Comparison of ENCODE assay signal across 12 cellular contexts in genomic region chr7:101986335-101986734, GRCh38.
DNase-seq lines count a peak whose midpoint lies in the region; ATAC-seq and TF ChIP-seq lines count a peak whose summit lies in the region.
"Had no signal": no experiment of that assay in that cellular context is flagged by ENCODE, and none has a peak within 500 bp of the region (broad histone marks: within the 10 kb centered on the region; RNA-seq: fewer than 3 reads in every experiment).

No MANE protein-coding gene starts in this region.

- H3K27ac Mint-ChIP-seq in nephron progenitor cell, result peak overlapping the region; percentile 92
- no peak overlapping the region for H3K27ac Mint-ChIP-seq in activated T-helper 2 cell treated with anti-CD3 and anti-CD28 coated beads, Interferon-gamma antibody, Interleukin-2, Interleukin-4, amounts not matched to agents 10 μg/mL and 5 μg/mL and 100 μg/mL, durations not matched to agents 14 hours and 24 hours and 36 hours

- peaks cover 0 to 22% (median 9%) of the 10 kb centered on the region in 11 experiments; a peak in 8 of 22 replicates for H3K36me3 ChIP-seq in BLaER1 treated with 17β-estradiol and CSF1 and Interleukin-3, amounts not matched to agents 10 nM and 100 nM
- H3K36me3 ChIP-seq in OCI-LY7 (ENCODE audit: insufficient read depth, low read length) (peaks cover 44% of the 10 kb centered on the region), fibroblast of lung (ENCODE audit: control insufficient read depth, insufficient read depth, low read length) (no peaks in the 10 kb centered on the region), upper lobe of left lung (peaks cover 0 to 5% (median 0%) of the 10 kb centered on the region in 4 donors)
- H3K36me3 ChIP-seq: MG63 had no signal

- H3K27me3 ChIP-seq in BLaER1 treated with 17β-estradiol and CSF1 and Interleukin-3, amounts not matched to agents 10 nM and 100 nM, result no peaks in the 10 kb centered on the region
- H3K27me3 ChIP-seq in fibroblast of lung (ENCODE audit: control insufficient read depth, insufficient read depth, low read length) (no peaks in the 10 kb centered on the region), upper lobe of left lung (no peaks in the 10 kb centered on the region)
- H3K27me3 ChIP-seq: MG63 had no signal

- no peak for TF ChIP-seq EP300 in upper lobe of left lung (IDR thresholded peaks at IDR 0.05)

- DNase-seq in OCI-LY7 (ENCODE audit: low spot score), result no peak
- peak; percentile 10 to 38 for DNase-seq in fibroblast of lung (ENCODE audit: low read depth in 2 of 2)
- no peak for DNase-seq in nephron progenitor cell
- DNase-seq in activated CD8-positive, alpha-beta memory T cell treated with anti-CD3 and anti-CD28 coated beads, Interleukin-2, amount 50 U/mL, for 4 hours, result no peak
- no peak for DNase-seq in upper lobe of left lung
- no peak for DNase-seq in activated T-helper 2 cell treated with anti-CD3 and anti-CD28 coated beads, Interferon-gamma antibody, Interleukin-2, Interleukin-4, amounts not matched to agents 10 μg/mL and 5 μg/mL and 100 μg/mL, durations not matched to agents 14 hours and 24 hours and 36 hours (ENCODE audit: low spot score)
- DNase-seq in NCI-H187 treated with DMSO at 0.1 percent for 48 hours (lab: John Stamatoyannopoulos, UW), result no peak
- DNase-seq: activated T-cell treated with anti-CD3 and anti-CD28 coated beads, Interleukin-2, amount 50 U/mL, for 1 hour; MG63; NCI-H446; stimulated activated CD4-positive, alpha-beta T cell treated with anti-CD3 and anti-CD28 coated beads, Interleukin-4, amount 100 ng/mL, for 4 hours had no signal

- H3K9me3 Mint-ChIP-seq in nephron progenitor cell, result peaks cover 4% of the 10 kb centered on the region
- no peaks in the 10 kb centered on the region for H3K9me3 Mint-ChIP-seq in activated T-helper 2 cell treated with anti-CD3 and anti-CD28 coated beads, Interferon-gamma antibody, Interleukin-2, Interleukin-4, amounts not matched to agents 10 μg/mL and 5 μg/mL and 100 μg/mL, durations not matched to agents 14 hours and 24 hours and 36 hours

- peak overlapping the region; percentile 24 for H3K4me3 Mint-ChIP-seq in nephron progenitor cell
- no peak overlapping the region for H3K4me3 Mint-ChIP-seq in activated T-helper 2 cell treated with anti-CD3 and anti-CD28 coated beads, Interferon-gamma antibody, Interleukin-2, Interleukin-4, amounts not matched to agents 10 μg/mL and 5 μg/mL and 100 μg/mL, durations not matched to agents 14 hours and 24 hours and 36 hours (ENCODE audit: low read depth)

- WGBS in upper lobe of left lung, 2 donors, result 80 to 84% methylated on average over 7 to 8 of the region's 8 CpGs

- peaks cover 0 to 4% (median 0%) of the 10 kb centered on the region in 11 experiments; a peak in 1 of 22 replicates for H3K9me3 ChIP-seq in BLaER1 treated with 17β-estradiol and CSF1 and Interleukin-3, amounts not matched to agents 10 nM and 100 nM (replicated peaks in 1 of 11)
- H3K9me3 ChIP-seq in OCI-LY7 (ENCODE audit: low read length), result peaks cover 10% of the 10 kb centered on the region; the same call in 1 of the 2 replicates
- H3K9me3 ChIP-seq in fibroblast of lung (ENCODE audit: control insufficient read depth, insufficient read depth, low read depth, low read length), result no peaks in the 10 kb centered on the region
- no peaks in the 10 kb centered on the region for H3K9me3 ChIP-seq in upper lobe of left lung
- H3K9me3 ChIP-seq: MG63 had no signal

- peaks cover 20 to 94% (median 80%) of the 10 kb centered on the region in 11 experiments; a peak in 21 of 22 replicates for H4K20me1 ChIP-seq in BLaER1 treated with 17β-estradiol and CSF1 and Interleukin-3, amounts not matched to agents 10 nM and 100 nM
- H4K20me1 ChIP-seq in OCI-LY7 (ENCODE audit: insufficient read depth, low read length) (no peaks in the 10 kb centered on the region), fibroblast of lung (ENCODE audit: control insufficient read depth, extremely low read depth, insufficient read depth, low read length) (no peaks in the 10 kb centered on the region)

- no peaks in the 10 kb centered on the region for H3K9me2 ChIP-seq in OCI-LY7 (ENCODE audit: insufficient read depth, low read length)

- H2AFZ ChIP-seq in OCI-LY7 (ENCODE audit: low read length), result no peak overlapping the region
- no peak overlapping the region for H2AFZ ChIP-seq in fibroblast of lung (ENCODE audit: low read length)

- peak overlapping the region in 6 of 11 experiments; percentile 1 to 90 (median 64); a peak in 9 of 22 replicates for H3K27ac ChIP-seq in BLaER1 treated with 17β-estradiol and CSF1 and Interleukin-3, amounts not matched to agents 10 nM and 100 nM
- H3K27ac ChIP-seq in OCI-LY7 (ENCODE audit: low read depth, low read length, poor library complexity, severe bottlenecking) (peak overlapping the region; percentile 97), fibroblast of lung (ENCODE audit: insufficient read depth, low read length) (no peak overlapping the region), upper lobe of left lung (no peak overlapping the region)

- TF ChIP-seq CTCF in OCI-LY7 (conservative IDR thresholded peaks at IDR 0.05; ENCODE audit: low read length) (no peak), fibroblast of lung (conservative IDR thresholded peaks at IDR 0.05 in 1 of 2, IDR thresholded peaks at IDR 0.05 in 1 of 2; ENCODE audit: low read depth in 1 of 2, low read length in 2 of 2) (no peak), nephron progenitor cell (IDR thresholded peaks at IDR 0.05) (no peak), upper lobe of left lung (IDR thresholded peaks at IDR 0.05) (no peak)

- peaks cover 80 to 96% (median 93%) of the 10 kb centered on the region in 10 experiments for H3K4me1 ChIP-seq in BLaER1 treated with 17β-estradiol and CSF1 and Interleukin-3, amounts not matched to agents 10 nM and 100 nM
- peaks cover 96% of the 10 kb centered on the region for H3K4me1 ChIP-seq in OCI-LY7 (ENCODE audit: insufficient read depth, low read length, poor library complexity, severe bottlenecking)
- no peaks in the 10 kb centered on the region for H3K4me1 ChIP-seq in fibroblast of lung (ENCODE audit: control insufficient read depth, extremely low read depth, insufficient read depth, low read length)
- H3K4me1 ChIP-seq in upper lobe of left lung, result peaks cover 0 to 9% (median 0%) of the 10 kb centered on the region in 4 donors

- H3K4me1 Mint-ChIP-seq in nephron progenitor cell, result peaks cover 42% of the 10 kb centered on the region
- peaks cover 6% of the 10 kb centered on the region for H3K4me1 Mint-ChIP-seq in activated T-helper 2 cell treated with anti-CD3 and anti-CD28 coated beads, Interferon-gamma antibody, Interleukin-2, Interleukin-4, amounts not matched to agents 10 μg/mL and 5 μg/mL and 100 μg/mL, durations not matched to agents 14 hours and 24 hours and 36 hours (ENCODE audit: low read depth)

- peaks cover 1% of the 10 kb centered on the region for H3K27me3 Mint-ChIP-seq in nephron progenitor cell (ENCODE audit: low read depth, poor library complexity)
- H3K27me3 Mint-ChIP-seq in activated T-helper 2 cell treated with anti-CD3 and anti-CD28 coated beads, Interferon-gamma antibody, Interleukin-2, Interleukin-4, amounts not matched to agents 10 μg/mL and 5 μg/mL and 100 μg/mL, durations not matched to agents 14 hours and 24 hours and 36 hours (ENCODE audit: low read depth), result no peaks in the 10 kb centered on the region

- peaks cover 31% of the 10 kb centered on the region for H3K36me3 Mint-ChIP-seq in nephron progenitor cell (ENCODE audit: low read depth)
- no peaks in the 10 kb centered on the region for H3K36me3 Mint-ChIP-seq in activated T-helper 2 cell treated with anti-CD3 and anti-CD28 coated beads, Interferon-gamma antibody, Interleukin-2, Interleukin-4, amounts not matched to agents 10 μg/mL and 5 μg/mL and 100 μg/mL, durations not matched to agents 14 hours and 24 hours and 36 hours (ENCODE audit: low read depth)

- POLR2A ChIA-PET in OCI-LY7 (lab: Charles Lee), result interaction anchor here (0.6 to 2.8 kb wide), 14 partner anchors 11 to 236 kb away, joined by 3 to 14 read pairs (median 4); no protein-coding TSS in a partner anchor

- no peak overlapping the region for H3K4me3 ChIP-seq in BLaER1 treated with 17β-estradiol and CSF1 and Interleukin-3, amounts not matched to agents 10 nM and 100 nM
- H3K4me3 ChIP-seq in OCI-LY7 (ENCODE audit: low read depth, low read length, poor library complexity, severe bottlenecking), result peak overlapping the region; percentile 47
- H3K4me3 ChIP-seq in fibroblast of lung (replicated peaks in 1 of 4; ENCODE audit: control extremely low read depth in 1 of 4, insufficient read depth in 1 of 4, low read depth in 3 of 4, low read length in 4 of 4), result no peak overlapping the region
- no peak overlapping the region for H3K4me3 ChIP-seq in upper lobe of left lung
- H3K4me3 ChIP-seq: MG63 had no signal

- H3K79me2 ChIP-seq in OCI-LY7 (ENCODE audit: insufficient read depth, low read depth, low read length) (peaks cover 69% of the 10 kb centered on the region), fibroblast of lung (ENCODE audit: control insufficient read depth, insufficient read depth, low read length) (no peaks in the 10 kb centered on the region)

- intact Hi-C loops in OCI-LY7 (cut with micrococcal nuclease; ENCODE audit: unreplicated experiment), result loop anchor here (5.0 kb wide), 1 partner anchor 299 kb away; no protein-coding TSS in a partner anchor
- intact Hi-C loops in activated T-helper 2 cell treated with anti-CD3 and anti-CD28 coated beads, Interferon-gamma antibody, Interleukin-2, Interleukin-4, amounts not matched to agents 10 μg/mL and 5 μg/mL and 100 μg/mL, durations not matched to agents 14 hours and 24 hours and 36 hours (cut with micrococcal nuclease), result no loop called here

- ATAC-seq in upper lobe of left lung (ENCODE audit: low FRiP score in 2 of 2), result no peak

- no peak for TF ChIP-seq POLR2A in upper lobe of left lung (IDR thresholded peaks at IDR 0.05)

- H3K4me2 ChIP-seq in BLaER1 treated with 17β-estradiol and CSF1 and Interleukin-3, amounts not matched to agents 10 nM and 100 nM, result peak overlapping the region in 10 of 11 experiments; percentile 44 to 94 (median 84); a peak in 17 of 22 replicates
- H3K4me2 ChIP-seq in OCI-LY7 (ENCODE audit: low read length), result peak overlapping the region; percentile 79
- H3K4me2 ChIP-seq in fibroblast of lung (ENCODE audit: extremely low read depth, insufficient read depth, low read length), result no peak overlapping the region

- peak overlapping the region in 4 of 11 experiments; percentile 16 to 34 (median 28); a peak in 2 of 22 replicates for H3K9ac ChIP-seq in BLaER1 treated with 17β-estradiol and CSF1 and Interleukin-3, amounts not matched to agents 10 nM and 100 nM
- no peak overlapping the region for H3K9ac ChIP-seq in fibroblast of lung (ENCODE audit: insufficient read depth, low read length)

- no TSS peak for BruUV-seq in OCI-LY7 (replicated peaks; lab: Mats Ljungman, UMichigan)

- CTCF ChIA-PET in OCI-LY7 (lab: Charles Lee; ENCODE audit: unreplicated experiment), result interaction anchor here (1.0 to 1.3 kb wide), 2 partner anchors 46 to 116 kb away, joined by 3 to 4 read pairs; no protein-coding TSS in a partner anchor

Comparison
In these comparisons a context has a peak if more than half of its experiments do, and no peak if none do; other contexts are left out.
1. H3K27ac ChIP-seq: peak in BLaER1 treated with 17β-estradiol and CSF1 and Interleukin-3, amounts not matched to agents 10 nM and 100 nM (6 of 11) and OCI-LY7 (single experiment); none in fibroblast of lung (single experiment) and upper lobe of left lung (0 of 4).
2. DNase-seq: peak in fibroblast of lung (2 of 2); none in OCI-LY7 (single experiment), nephron progenitor cell (single experiment), activated CD8-positive, alpha-beta memory T cell treated with anti-CD3 and anti-CD28 coated beads, Interleukin-2, amount 50 U/mL, for 4 hours (single experiment), upper lobe of left lung (0 of 2), activated T-helper 2 cell treated with anti-CD3 and anti-CD28 coated beads, Interferon-gamma antibody, Interleukin-2, Interleukin-4, amounts not matched to agents 10 μg/mL and 5 μg/mL and 100 μg/mL, durations not matched to agents 14 hours and 24 hours and 36 hours (single experiment) and NCI-H187 treated with DMSO at 0.1 percent for 48 hours (single experiment).